Comparison of ENCODE assay signal across 2 cellular contexts in genomic region chr17:39014044-39014794, GRCh38.
TF ChIP-seq lines count a peak whose summit lies in the region.

No MANE protein-coding gene starts in this region.

TF ChIP-seq in HCT116, 20 proteins besides CTCF, POLR2A, EP300 and RAD21:
- TF ChIP-seq ZFX (IDR thresholded peaks at IDR 0.05), result no peak
- 0 out of 2 replicates have a peak, but pooled peaks have one; percentile 23 for TF ChIP-seq FOSL1 (IDR thresholded peaks at IDR 0.05; ENCODE audit: low read depth)

TF ChIP-seq in HepG2, 621 proteins besides CTCF, POLR2A, EP300 and RAD21 (continues in another document):
- peak; percentile 12; the same call in 1 of the 2 replicates for TF ChIP-seq GATAD2A (CRISPR knock-in tag; IDR thresholded peaks at IDR 0.05)
- TF ChIP-seq, protein P1, sequence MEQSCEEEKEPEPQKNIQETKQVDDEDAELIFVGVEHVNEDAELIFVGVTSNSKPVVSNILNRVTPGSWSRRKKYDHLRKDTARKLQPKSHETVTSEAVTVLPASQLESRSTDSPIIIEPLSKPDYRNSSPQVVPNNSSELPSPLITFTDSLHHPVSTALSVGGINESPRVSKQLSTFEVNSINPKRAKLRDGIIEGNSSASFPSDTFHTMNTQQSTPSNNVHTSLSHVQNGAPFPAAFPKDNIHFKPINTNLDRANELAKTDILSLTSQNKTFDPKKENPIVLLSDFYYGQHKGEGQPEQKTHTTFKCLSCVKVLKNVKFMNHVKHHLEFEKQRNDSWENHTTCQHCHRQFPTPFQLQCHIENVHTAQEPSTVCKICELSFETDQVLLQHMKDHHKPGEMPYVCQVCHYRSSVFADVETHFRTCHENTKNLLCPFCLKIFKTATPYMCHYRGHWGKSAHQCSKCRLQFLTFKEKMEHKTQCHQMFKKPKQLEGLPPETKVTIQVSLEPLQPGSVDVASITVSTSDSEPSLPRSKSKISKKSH (CRISPR knock-in tag; IDR thresholded peaks at IDR 0.05; ENCODE audit: borderline replicate concordance), result no peak
- TF ChIP-seq, protein P2, sequence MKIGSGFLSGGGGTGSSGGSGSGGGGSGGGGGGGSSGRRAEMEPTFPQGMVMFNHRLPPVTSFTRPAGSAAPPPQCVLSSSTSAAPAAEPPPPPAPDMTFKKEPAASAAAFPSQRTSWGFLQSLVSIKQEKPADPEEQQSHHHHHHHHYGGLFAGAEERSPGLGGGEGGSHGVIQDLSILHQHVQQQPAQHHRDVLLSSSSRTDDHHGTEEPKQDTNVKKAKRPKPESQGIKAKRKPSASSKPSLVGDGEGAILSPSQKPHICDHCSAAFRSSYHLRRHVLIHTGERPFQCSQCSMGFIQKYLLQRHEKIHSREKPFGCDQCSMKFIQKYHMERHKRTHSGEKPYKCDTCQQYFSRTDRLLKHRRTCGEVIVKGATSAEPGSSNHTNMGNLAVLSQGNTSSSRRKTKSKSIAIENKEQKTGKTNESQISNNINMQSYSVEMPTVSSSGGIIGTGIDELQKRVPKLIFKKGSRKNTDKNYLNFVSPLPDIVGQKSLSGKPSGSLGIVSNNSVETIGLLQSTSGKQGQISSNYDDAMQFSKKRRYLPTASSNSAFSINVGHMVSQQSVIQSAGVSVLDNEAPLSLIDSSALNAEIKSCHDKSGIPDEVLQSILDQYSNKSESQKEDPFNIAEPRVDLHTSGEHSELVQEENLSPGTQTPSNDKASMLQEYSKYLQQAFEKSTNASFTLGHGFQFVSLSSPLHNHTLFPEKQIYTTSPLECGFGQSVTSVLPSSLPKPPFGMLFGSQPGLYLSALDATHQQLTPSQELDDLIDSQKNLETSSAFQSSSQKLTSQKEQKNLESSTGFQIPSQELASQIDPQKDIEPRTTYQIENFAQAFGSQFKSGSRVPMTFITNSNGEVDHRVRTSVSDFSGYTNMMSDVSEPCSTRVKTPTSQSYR (CRISPR knock-in tag; IDR thresholded peaks at IDR 0.05; ENCODE audit: borderline replicate concordance), result 0 out of 2 replicates have a peak, but pooled peaks have one; percentile 19
- TF ChIP-seq FOSL2 (CRISPR knock-in tag; IDR thresholded peaks at IDR 0.05), result peak; percentile 79
- no peak for TF ChIP-seq LCORL (IDR thresholded peaks at IDR 0.05)
- TF ChIP-seq LCORL (CRISPR knock-in tag; IDR thresholded peaks at IDR 0.05), result 0 out of 2 replicates have a peak, but pooled peaks have one; percentile 27
- no peak for TF ChIP-seq BRD4 (CRISPR knock-in tag; IDR thresholded peaks at IDR 0.05)
- no peak for TF ChIP-seq ZNF430 (CRISPR knock-in tag; IDR thresholded peaks at IDR 0.05)
- peak; percentile 53; the same call in 1 of the 2 replicates for TF ChIP-seq ETV5 (CRISPR knock-in tag; IDR thresholded peaks at IDR 0.05; ENCODE audit: borderline replicate concordance)
- TF ChIP-seq YY1 (IDR thresholded peaks at IDR 0.05; ENCODE audit: insufficient read depth, insufficient replicate concordance, low read depth, low read length), result no peak
- no peak for TF ChIP-seq ZNF850 (CRISPR knock-in tag; conservative IDR thresholded peaks at IDR 0.05)
- TF ChIP-seq ZNF558 (CRISPR knock-in tag; IDR thresholded peaks at IDR 0.05; ENCODE audit: borderline replicate concordance), result no peak
- TF ChIP-seq AFF4 (CRISPR knock-in tag; IDR thresholded peaks at IDR 0.05), result no peak
- TF ChIP-seq RXRA (CRISPR knock-in tag; IDR thresholded peaks at IDR 0.05), result no peak
- TF ChIP-seq GATAD1 (CRISPR knock-in tag; IDR thresholded peaks at IDR 0.05), result no peak
- no peak for TF ChIP-seq ZNF383 (CRISPR knock-in tag; IDR thresholded peaks at IDR 0.05; ENCODE audit: borderline replicate concordance)
- no peak for TF ChIP-seq ZNF556 (CRISPR knock-in tag; IDR thresholded peaks at IDR 0.05; ENCODE audit: borderline replicate concordance)
- TF ChIP-seq SKIL (CRISPR knock-in tag; IDR thresholded peaks at IDR 0.05; ENCODE audit: borderline replicate concordance), result no peak
- TF ChIP-seq LRRFIP1 (CRISPR knock-in tag; conservative IDR thresholded peaks at IDR 0.05), result no peak
- no peak for TF ChIP-seq KIAA2018 (CRISPR knock-in tag; IDR thresholded peaks at IDR 0.05; ENCODE audit: borderline replicate concordance)
- TF ChIP-seq ZNF83 (CRISPR knock-in tag; IDR thresholded peaks at IDR 0.05; ENCODE audit: borderline replicate concordance), result no peak
- no peak for TF ChIP-seq ATRX (CRISPR knock-in tag; IDR thresholded peaks at IDR 0.05; ENCODE audit: borderline replicate concordance)
- no peak for TF ChIP-seq ZNF672 (CRISPR knock-in tag; IDR thresholded peaks at IDR 0.05)
- TF ChIP-seq, protein P3, sequence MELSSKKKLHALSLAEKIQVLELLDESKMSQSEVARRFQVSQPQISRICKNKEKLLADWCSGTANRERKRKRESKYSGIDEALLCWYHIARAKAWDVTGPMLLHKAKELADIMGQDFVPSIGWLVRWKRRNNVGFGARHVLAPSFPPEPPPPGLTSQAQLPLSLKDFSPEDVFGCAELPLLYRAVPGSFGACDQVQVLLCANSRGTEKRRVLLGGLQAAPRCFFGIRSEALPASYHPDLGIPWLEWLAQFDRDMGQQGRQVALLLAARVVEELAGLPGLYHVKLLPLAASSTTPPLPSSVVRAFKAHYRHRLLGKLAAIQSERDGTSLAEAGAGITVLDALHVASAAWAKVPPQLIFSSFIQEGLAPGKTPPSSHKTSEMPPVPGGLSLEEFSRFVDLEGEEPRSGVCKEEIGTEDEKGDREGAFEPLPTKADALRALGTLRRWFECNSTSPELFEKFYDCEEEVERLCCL (CRISPR knock-in tag; IDR thresholded peaks at IDR 0.05; ENCODE audit: borderline replicate concordance), result no peak
- TF ChIP-seq FOXO1 (CRISPR knock-in tag; IDR thresholded peaks at IDR 0.05), result no peak
- TF ChIP-seq MAFF (IDR thresholded peaks at IDR 0.05; ENCODE audit: low read depth, low read length), result peak; percentile 59
- no peak for TF ChIP-seq SALL2 (CRISPR knock-in tag; IDR thresholded peaks at IDR 0.05)
